In the genomic region with DNA sequence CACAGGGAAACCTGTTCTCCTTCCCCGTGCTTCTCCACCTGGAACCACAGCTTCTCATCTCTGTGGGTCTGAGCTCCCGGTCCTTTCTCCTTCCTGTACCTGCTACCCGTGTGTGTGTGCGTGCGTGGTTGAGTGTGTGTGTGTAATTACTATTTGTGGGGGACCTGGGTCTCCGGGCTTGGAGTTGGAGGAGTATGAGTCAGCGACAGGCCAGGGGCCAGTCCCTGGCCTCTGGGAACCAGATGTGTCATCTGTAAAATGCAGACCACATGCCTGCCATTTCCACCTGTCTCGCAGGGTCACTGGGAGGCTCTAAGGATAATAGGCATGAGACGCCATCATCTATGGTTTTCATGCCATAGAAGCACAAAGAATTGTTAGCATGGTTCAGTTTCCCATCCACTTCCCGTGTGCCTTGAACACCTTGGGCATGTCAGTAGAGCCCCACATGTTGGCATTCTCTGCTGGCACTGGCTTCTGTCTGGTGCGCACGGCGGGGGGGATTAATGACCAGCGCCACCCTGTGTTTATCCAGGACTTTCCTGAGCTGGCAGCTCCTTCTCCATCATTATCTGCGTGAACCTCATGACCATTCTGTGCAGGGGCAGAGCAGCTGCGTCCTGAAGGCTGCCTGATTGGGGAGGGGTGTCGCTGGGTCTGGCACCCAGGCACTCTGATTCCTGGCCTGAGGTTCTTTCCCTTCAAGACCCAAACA, we compare ENCODE assay signal across 11 cellular contexts. TPM values are rescaled to one million over a fixed set of nuclear protein-coding genes. Genes with fewer than 3 reads are reported as not detected.
DNase-seq lines count a peak whose midpoint lies in the region; ATAC-seq and TF ChIP-seq lines count a peak whose summit lies in the region.
"Had no signal": no experiment of that assay in that cellular context is flagged by ENCODE, and none has a peak within 500 bp of the region (broad histone marks: within the 10 kb centered on the region; RNA-seq: fewer than 3 reads in every experiment).

No MANE protein-coding gene starts in this region.

- peak overlapping the region; percentile 73 for H3K27ac ChIP-seq in RWPE1

- DNase-seq in RWPE1 (ENCODE audit: low spot score) (no peak), fibroblast of pulmonary artery (ENCODE audit: low read depth) (no peak), renal cortical epithelial cell (ENCODE audit: low read depth) (peak; percentile 34), middle frontal gyrus (ENCODE audit: extremely low spot score, low spot score) (no peak)
- no peak for DNase-seq in stimulated activated naive CD4-positive, alpha-beta T cell (lab: John Stamatoyannopoulos, UW)
- DNase-seq in activated CD8-positive, alpha-beta memory T cell treated with anti-CD3 and anti-CD28 coated beads, Interleukin-2, amount 50 U/mL, for 48 hours: no peak
- DNase-seq: activated effector memory CD4-positive, alpha-beta T cell treated with anti-CD3 and anti-CD28 coated beads, Interleukin-2, amount 50 U/mL, for 16 hours; GDM1 had no signal

- TF ChIP-seq CTCF in RWPE1 (conservative IDR thresholded peaks at IDR 0.05; ENCODE audit: low read depth) (no peak), fibroblast of pulmonary artery (IDR thresholded peaks at IDR 0.05; ENCODE audit: low read length, missing control alignments) (no peak)

- peak overlapping the region; percentile 82; the same call in 1 of the 2 replicates for H3K9ac ChIP-seq in ES-I3 (ENCODE audit: low read depth, low read length)

- H3K4me1 ChIP-seq in ES-I3 (ENCODE audit: insufficient read depth, low read length): peaks cover 8% of the 10 kb centered on the region; the same call in 1 of the 2 replicates

- H3K36me3 ChIP-seq in ES-I3 (ENCODE audit: insufficient read depth, low read length): peaks cover 3% of the 10 kb centered on the region; the same call in 1 of the 2 replicates

- no peak for ATAC-seq in HG02588 (IDR thresholded peaks at IDR 0.05; ENCODE audit: unreplicated experiment)

- no peaks in the 10 kb centered on the region for H3K9me3 ChIP-seq in ES-I3 (ENCODE audit: control insufficient read depth, insufficient read depth, low read length)

- POLR2A ChIA-PET in RWPE1 (lab: Yijun Ruan, JAX; ENCODE audit: low non-redundant PET): no interaction called here

- peak overlapping the region; percentile 90 for H3K4me3 ChIP-seq in fibroblast of pulmonary artery (replicated peaks; ENCODE audit: low read depth, low read length)

- CTCF ChIA-PET in RWPE1 (lab: Yijun Ruan, JAX): interaction anchor here (1.3 to 2.0 kb wide), 2 partner anchors 54 to 55 kb away, joined by 5 to 6 read pairs; no protein-coding TSS in a partner anchor

RNA-seq across cellular contexts. Expression of gene ZNF205, which starts 1.5 kb away (rescaled TPM):
- 15.2 and 20.5 TPM in 2 replicates for total RNA-seq in renal cortical epithelial cell

RNA-seq across cellular contexts. Expression of gene ZSCAN10, which starts 14.8 kb away (rescaled TPM):
- not detected in 2 replicates for total RNA-seq in renal cortical epithelial cell

RNA-seq across cellular contexts. Expression of gene ZNF213, which starts 20.9 kb away (rescaled TPM):
- 6.1 and 19.3 TPM in 2 replicates for total RNA-seq in renal cortical epithelial cell

RNA-seq across cellular contexts. Expression of gene IL32, which starts 48.5 kb away (rescaled TPM):
- total RNA-seq in renal cortical epithelial cell: 261 and 520 TPM in 2 replicates
- total RNA-seq: SK-MEL-5 had no signal
